In genomic region chr9:35732185-35733108, GRCh38 we compare ENCODE assay signal across 8 cellular contexts. TPM values are rescaled to one million over a fixed set of nuclear protein-coding genes. Genes with fewer than 3 reads are reported as not detected.
DNase-seq lines count a peak whose midpoint lies in the region; ATAC-seq and TF ChIP-seq lines count a peak whose summit lies in the region.

Gene CREB3, plus strand, starts transcription at chr9:35732666. Its CDS starts 107 bp downstream, at chr9:35732773.
Gene TLN1, minus strand, starts transcription at chr9:35732195. Its CDS starts 6,501 bp downstream, at chr9:35725694.

- no peaks in the 10 kb centered on the region for H3K27me3 ChIP-seq in uterus

- ATAC-seq in GM18499 (IDR thresholded peaks at IDR 0.05; ENCODE audit: insufficient read depth, unreplicated experiment) = peak; percentile 65
- peak; percentile 75 for ATAC-seq in HG02943 (IDR thresholded peaks at IDR 0.05; ENCODE audit: low read depth, unreplicated experiment)
- ATAC-seq in left ventricle myocardium superior = peak; percentile 89

- H3K9me3 ChIP-seq in uterus = no peaks in the 10 kb centered on the region

- H3K27ac ChIP-seq in angular gyrus (ENCODE audit: low read depth, low read length) (peak within 1 kb of the TSS; percentile 91), uterus (peak within 1 kb of the TSS; percentile 94 to 97)

- H3K4me1 ChIP-seq in uterus = peaks cover 0 to 8% of the 10 kb centered on the region in 2 donors

- peak within 1 kb of the TSS; percentile 62 to 84 for H3K4me3 ChIP-seq in uterus

- TF ChIP-seq POLR2A in uterus (IDR thresholded peaks at IDR 0.05) = peak; percentile 80 to 93

- TF ChIP-seq CTCF in uterus (IDR thresholded peaks at IDR 0.05) = peak in 3 of 4 experiments; percentile 3 to 17 (median 9)

- no peaks in the 10 kb centered on the region for H3K36me3 ChIP-seq in uterus

- DNase-seq in NCI-H187 (lab: John Stamatoyannopoulos, UW) = peak; percentile 85 to 93
- DNase-seq in T-helper 2 cell = peak; percentile 86 to 98 (median 96)
- DNase-seq in left ventricle myocardium superior = peak; percentile 98
- peak; percentile 98 for DNase-seq in pulmonary artery endothelial cell (ENCODE audit: low read depth, low spot score)
- peak; percentile 98 to 99 for DNase-seq in uterus

- intact Hi-C loops in left ventricle myocardium superior (cut with micrococcal nuclease) (no loop called here), uterus (cut with DNase I; ENCODE audit: low total_unique reads) (loop anchor here (5.0 kb wide), 1 partner anchor 75 kb away; the partner anchor contains the start of genes CCDC107 and RMRP)

RNA-seq across cellular contexts. Expression of gene CREB3, which starts in this region (rescaled TPM):
- total RNA-seq in left ventricle myocardium superior (19.4 TPM), pulmonary artery endothelial cell (45.2 and 58.0 TPM in 2 replicates), uterus (100 to 1,000 TPM in 1 of 4 donors, 10 to 100 TPM in 3; 30.5 to 105 (median 47.2) TPM)

RNA-seq across cellular contexts. Expression of gene TLN1, which starts in this region (rescaled TPM):
- total RNA-seq in left ventricle myocardium superior = 243 TPM
- 314 and 379 TPM in 2 replicates for total RNA-seq in pulmonary artery endothelial cell
- total RNA-seq in uterus = 100 to 1,000 TPM; 202 to 540 (median 281) TPM

Comparison
In these comparisons a context has a peak if more than half of its experiments do, and no peak if none do; other contexts are left out.
1. Peak in every context shown above with its lines: DNase-seq, ATAC-seq, H3K4me3 ChIP-seq and H3K27ac ChIP-seq.